8 cellular contexts compared by ENCODE assay signal in the genomic region with DNA sequence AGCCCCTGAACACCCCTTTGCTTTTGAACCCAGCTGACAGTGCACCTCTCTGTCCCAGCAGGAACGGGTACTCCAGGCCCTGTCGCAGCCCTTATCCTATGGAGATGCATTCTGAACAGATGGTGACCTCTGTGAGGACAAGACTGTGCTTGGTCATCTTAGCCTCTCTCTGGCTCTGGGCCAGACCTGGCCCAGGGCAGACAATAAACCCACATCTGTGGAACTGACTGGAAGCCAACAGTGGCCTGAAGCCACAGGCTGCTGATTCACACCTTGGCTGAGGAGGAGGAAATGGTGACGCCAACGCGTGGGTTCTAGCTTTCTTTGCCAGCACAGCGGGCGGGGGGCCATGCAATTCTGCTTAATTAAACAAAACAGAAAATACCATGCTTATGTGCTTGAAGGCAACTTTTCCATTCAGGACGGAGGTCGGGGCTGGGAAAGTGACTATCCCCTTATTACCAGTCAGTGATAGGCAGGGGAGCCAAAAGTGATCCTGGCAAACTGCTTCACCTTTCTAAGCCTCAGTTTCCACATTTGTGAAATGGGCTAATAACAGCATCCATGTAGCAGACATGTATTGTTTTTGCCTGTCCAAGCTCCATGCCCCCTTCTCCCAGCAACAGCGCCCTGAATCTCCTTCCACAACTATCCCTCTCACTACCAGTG. TPM values are rescaled to one million over a fixed set of nuclear protein-coding genes. Genes with fewer than 3 reads are reported as not detected.
DNase-seq lines count a peak whose midpoint lies in the region; ATAC-seq lines count a peak whose summit lies in the region.

No MANE protein-coding gene starts in this region.

- peak overlapping the region; percentile 6 for H3K27ac Mint-ChIP-seq in stimulated activated naive B cell treated with anti-CD40 and anti-IgM and Interleukin-4, amounts not matched to agents 10 μg/mL and 1 μg/mL and 100 μg/mL, for 72 hours

- H3K27me3 ChIP-seq in SJCRH30: no peaks in the 10 kb centered on the region

- H3K4me3 Mint-ChIP-seq in stimulated activated naive B cell treated with anti-CD40 and anti-IgM and Interleukin-4, amounts not matched to agents 10 μg/mL and 1 μg/mL and 100 μg/mL, for 72 hours: no peak overlapping the region

- peaks cover 6% of the 10 kb centered on the region in 2 donors for H3K4me1 Mint-ChIP-seq in stimulated activated naive B cell treated with anti-CD40 and anti-IgM and Interleukin-4, amounts not matched to agents 10 μg/mL and 1 μg/mL and 100 μg/mL, for 72 hours

- 0 out of 2 replicates have a peak overlapping the region, but pooled peaks have one; percentile 5 for H3K27ac ChIP-seq in SJCRH30

- ATAC-seq in stimulated activated naive B cell treated with anti-CD40 and anti-IgM and Interleukin-4, amounts not matched to agents 10 μg/mL and 1 μg/mL and 100 μg/mL, for 72 hours (replicated peaks): peak; percentile 50 to 52
- ATAC-seq in HG03175 (IDR thresholded peaks at IDR 0.05; ENCODE audit: unreplicated experiment) (no peak), HG03439 (IDR thresholded peaks at IDR 0.05; ENCODE audit: unreplicated experiment) (no peak)

- no peaks in the 10 kb centered on the region for H3K36me3 ChIP-seq in SJCRH30

- DNase-seq in HCEC 1CT (peak; percentile 94), SJCRH30 (peak; percentile 89 to 94), cerebellum (ENCODE audit: low spot score) (peak; percentile 87), mesenteric fat pad (ENCODE audit: low spot score) (peak; percentile 93), D341Med (ENCODE audit: low spot score) (no peak)
- no peak for DNase-seq in stimulated activated naive B cell treated with anti-CD40 and anti-IgM and Interleukin-4, amounts not matched to agents 10 μg/mL and 1 μg/mL and 100 μg/mL, for 72 hours

- no peaks in the 10 kb centered on the region for H3K36me3 Mint-ChIP-seq in stimulated activated naive B cell treated with anti-CD40 and anti-IgM and Interleukin-4, amounts not matched to agents 10 μg/mL and 1 μg/mL and 100 μg/mL, for 72 hours

- H3K9me3 ChIP-seq in SJCRH30 (replicated peaks): no peaks in the 10 kb centered on the region

- peaks cover 26 to 30% of the 10 kb centered on the region in 2 donors for H3K27me3 Mint-ChIP-seq in stimulated activated naive B cell treated with anti-CD40 and anti-IgM and Interleukin-4, amounts not matched to agents 10 μg/mL and 1 μg/mL and 100 μg/mL, for 72 hours

- no peaks in the 10 kb centered on the region for H3K9me3 Mint-ChIP-seq in stimulated activated naive B cell treated with anti-CD40 and anti-IgM and Interleukin-4, amounts not matched to agents 10 μg/mL and 1 μg/mL and 100 μg/mL, for 72 hours

- H3K4me1 ChIP-seq in SJCRH30: peaks cover 17% of the 10 kb centered on the region

- H3K4me3 ChIP-seq in SJCRH30: no peak overlapping the region

RNA-seq across cellular contexts. Expression of a gene that starts 10.8 kb away (rescaled TPM):
- 16.4 and 16.9 TPM in 2 replicates for total RNA-seq in SJCRH30 (2014; rRNA removed; shearing (Covaris generic))
- total RNA-seq in cerebellum (21.0 TPM), mesenteric fat pad (56.6 TPM)

Comparison
In these comparisons a context has a peak if more than half of its experiments do, and no peak if none do; other contexts are left out.
1. DNase-seq: peak in HCEC 1CT (single experiment), SJCRH30 (2 of 2), cerebellum (single experiment) and mesenteric fat pad (single experiment); none in stimulated activated naive B cell treated with anti-CD40 and anti-IgM and Interleukin-4, amounts not matched to agents 10 μg/mL and 1 μg/mL and 100 μg/mL, for 72 hours (single experiment) and D341Med (single experiment).
2. ATAC-seq: peak in stimulated activated naive B cell treated with anti-CD40 and anti-IgM and Interleukin-4, amounts not matched to agents 10 μg/mL and 1 μg/mL and 100 μg/mL, for 72 hours (2 of 2); none in HG03175 (single experiment) and HG03439 (single experiment).